15 cellular contexts compared by ENCODE assay signal in genomic region chr3:72336114-72336651, GRCh38.
"Had no signal": no experiment of that assay in that cellular context is flagged by ENCODE, and none has a peak within 500 bp of the region (broad histone marks: within the 10 kb centered on the region; RNA-seq: fewer than 3 reads in every experiment).

No MANE protein-coding gene starts in this region.

- H3K9me3 ChIP-seq: esophagus squamous epithelium, heart right ventricle, neutrophil, thoracic aorta had no signal

- DNase-seq: activated CD4-positive, alpha-beta T cell treated with anti-CD3 and anti-CD28 coated beads for 4 hours; activated CD8-positive, alpha-beta memory T cell treated with anti-CD3 and anti-CD28 coated beads, Interleukin-2, amount 50 U/mL, for 48 hours; activated CD8-positive, alpha-beta T cell treated with anti-CD3 and anti-CD28 coated beads, Interleukin-2, amount 10 ng/mL, durations not matched to agents 7 days and 5 days; cerebellar nuclear complex; esophagus squamous epithelium; midbrain; naive B cell; stimulated activated CD4-positive, alpha-beta T cell treated with anti-CD3 and anti-CD28 coated beads, Interleukin-12 subunit alpha, Interleukin-12 subunit beta, amount 100 ng/mL, for 4 hours; stimulated activated naive CD8-positive, alpha-beta T cell treated with anti-CD3 and anti-CD28 coated beads, Interleukin-15, Interleukin-2, amounts not matched to agents 100 U/mL and 50 U/mL, for 24 hours; T-cell had no signal

- H3K27ac ChIP-seq: brain microvascular endothelial cell, neutrophil, thoracic aorta had no signal

- H3K27me3 ChIP-seq: brain microvascular endothelial cell, esophagus squamous epithelium, heart right ventricle, neutrophil had no signal

- ATAC-seq: activated CD8-positive, alpha-beta T cell treated with anti-CD3 and anti-CD28 coated beads, Interleukin-2, amount 10 ng/mL, durations not matched to agents 7 days and 5 days; activated T-helper 17 cell treated with anti-CD3 and anti-CD28 coated beads, Interleukin-2, amount 50 U/mL, for 72 hours; stimulated activated naive CD8-positive, alpha-beta T cell treated with anti-CD3 and anti-CD28 coated beads, Interleukin-15, Interleukin-2, amounts not matched to agents 100 U/mL and 50 U/mL, for 24 hours had no signal

- H3K36me3 ChIP-seq: brain microvascular endothelial cell, esophagus squamous epithelium, heart right ventricle, neutrophil, thoracic aorta had no signal
